ENCODE assay signal across 30 cellular contexts in the genomic region with DNA sequence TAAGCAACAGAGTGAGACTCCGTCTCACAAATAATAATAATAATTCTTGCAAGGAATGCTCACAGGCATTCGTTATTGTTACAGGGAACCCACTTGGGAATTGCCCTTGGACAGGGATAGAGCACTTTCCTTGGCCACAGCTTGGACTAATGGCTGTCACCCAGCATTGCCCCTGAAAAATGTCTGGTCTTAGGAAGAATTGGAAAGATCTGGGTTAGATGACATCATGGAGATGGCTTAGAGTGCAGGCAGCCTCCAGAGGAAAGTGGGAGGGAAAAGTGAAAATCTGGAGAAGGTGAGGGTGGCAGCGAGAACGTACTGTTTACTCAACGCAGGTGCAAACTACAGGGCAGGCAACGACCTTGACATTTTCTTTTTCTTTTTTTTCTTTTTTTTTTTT. TPM values are rescaled to one million over a fixed set of nuclear protein-coding genes. Genes with fewer than 3 reads are reported as not detected.
DNase-seq lines count a peak whose midpoint lies in the region; ATAC-seq and TF ChIP-seq lines count a peak whose summit lies in the region.
"Had no signal": no experiment of that assay in that cellular context is flagged by ENCODE, and none has a peak within 500 bp of the region (broad histone marks: within the 10 kb centered on the region; RNA-seq: fewer than 3 reads in every experiment).

No MANE protein-coding gene starts in this region.

- CTCF ChIA-PET in HEK293 (lab: Yijun Ruan, JAX) = interaction anchor here (0.6 kb wide), 1 partner anchor 21 kb away, joined by 3 read pairs; no protein-coding TSS in a partner anchor

- H3K9me3 ChIP-seq in HEK293 (ENCODE audit: control insufficient read depth, insufficient read depth, low read depth, low read length) = no peaks in the 10 kb centered on the region
- H3K9me3 ChIP-seq: Caco-2 had no signal

- DNase-seq in NCI-H146 (lab: John Stamatoyannopoulos, UW) (peak; percentile 17), NCI-H146 treated with DMSO at 0.1 percent for 48 hours (lab: John Stamatoyannopoulos, UW; ENCODE audit: unreplicated experiment) (no peak), fibroblast of the aortic adventitia (ENCODE audit: low read depth) (peak; percentile 25), nephron progenitor cell (no peak), NCI-H187 (lab: John Stamatoyannopoulos, UW) (no peak), RKO (ENCODE audit: low spot score) (no peak)
- DNase-seq: activated CD4-positive, alpha-beta T cell treated with anti-CD3 and anti-CD28 coated beads for 1 hour; activated CD8-positive, alpha-beta T cell treated with anti-CD3 and anti-CD28 coated beads, Interleukin-2, amount 10 ng/mL, durations not matched to agents 7 days and 5 days; activated naive CD4-positive, alpha-beta T cell treated with anti-CD3 and anti-CD28 coated beads, Interleukin-2, amount 10 ng/mL, durations not matched to agents 7 days and 5 days; C1 segment of cervical spinal cord; Caco-2; DMS79; effector CD8-positive, alpha-beta T cell; islet precursor cell; KBM-7; midbrain; naive thymus-derived CD4-positive, alpha-beta T cell; NCI-H1105; NCI-H2029; NCI-H226; NCI-H748 treated with DMSO at 0.1 percent for 48 hours; occipital lobe; SHP77 treated with DMSO at 0.1 percent for 48 hours; small intestine; stimulated activated naive CD8-positive, alpha-beta T cell treated with anti-CD3 and anti-CD28 coated beads, Interleukin-15, Interleukin-2, amounts not matched to agents 100 U/mL and 50 U/mL, for 24 hours had no signal

- H3K36me3 Mint-ChIP-seq in nephron progenitor cell (ENCODE audit: low read depth) = no peaks in the 10 kb centered on the region
- H3K36me3 Mint-ChIP-seq: activated naive CD4-positive, alpha-beta T cell treated with anti-CD3 and anti-CD28 coated beads, Interleukin-2, amount 10 ng/mL, durations not matched to agents 7 days and 5 days; naive thymus-derived CD4-positive, alpha-beta T cell had no signal

- H3K36me3 ChIP-seq in HEK293 (ENCODE audit: control insufficient read depth in 2 of 2, insufficient read depth in 1 of 2, low read length in 2 of 2) = no peaks in the 10 kb centered on the region

- no peaks in the 10 kb centered on the region for H3K9me3 Mint-ChIP-seq in nephron progenitor cell
- H3K9me3 Mint-ChIP-seq: activated naive CD4-positive, alpha-beta T cell treated with anti-CD3 and anti-CD28 coated beads, Interleukin-2, amount 10 ng/mL, durations not matched to agents 7 days and 5 days had no signal

- peaks cover 47% of the 10 kb centered on the region for H3K4me1 Mint-ChIP-seq in nephron progenitor cell
- H3K4me1 Mint-ChIP-seq: activated naive CD4-positive, alpha-beta T cell treated with anti-CD3 and anti-CD28 coated beads, Interleukin-2, amount 10 ng/mL, durations not matched to agents 7 days and 5 days had no signal

- TF ChIP-seq CTCF in HEK293 (tag by site-specific recombination; IDR thresholded peaks at IDR 0.05) (no peak), fibroblast of the aortic adventitia (IDR thresholded peaks at IDR 0.05; ENCODE audit: insufficient read depth, low read length) (no peak), nephron progenitor cell (IDR thresholded peaks at IDR 0.05) (no peak)

- peak overlapping the region; percentile 37 for H3K4me3 Mint-ChIP-seq in nephron progenitor cell
- H3K4me3 Mint-ChIP-seq: activated CD8-positive, alpha-beta T cell treated with anti-CD3 and anti-CD28 coated beads, Interleukin-2, amount 10 ng/mL, durations not matched to agents 7 days and 5 days; activated naive CD4-positive, alpha-beta T cell treated with anti-CD3 and anti-CD28 coated beads, Interleukin-2, amount 10 ng/mL, durations not matched to agents 7 days and 5 days; naive thymus-derived CD4-positive, alpha-beta T cell had no signal

- peaks cover 13% of the 10 kb centered on the region for H3K4me1 ChIP-seq in HEK293 (ENCODE audit: control insufficient read depth, insufficient read depth, low read length)

- no peak for ATAC-seq in HG03039 (IDR thresholded peaks at IDR 0.05; ENCODE audit: unreplicated experiment)
- ATAC-seq: activated CD8-positive, alpha-beta T cell treated with anti-CD3 and anti-CD28 coated beads, Interleukin-2, amount 10 ng/mL, durations not matched to agents 7 days and 5 days; HCT116; naive thymus-derived CD4-positive, alpha-beta T cell; stimulated activated naive CD8-positive, alpha-beta T cell treated with anti-CD3 and anti-CD28 coated beads, Interleukin-15, Interleukin-2, amounts not matched to agents 100 U/mL and 50 U/mL, for 24 hours had no signal

- H3K27ac ChIP-seq in HEK293 (ENCODE audit: extremely low read depth, low read depth, low read length) = no peak overlapping the region
- H3K27ac ChIP-seq: 22Rv1, epithelial cell of prostate had no signal

- POLR2A ChIA-PET in HEK293 (lab: Yijun Ruan, JAX) = no interaction called here

- no peak overlapping the region for H3K27ac Mint-ChIP-seq in nephron progenitor cell
- H3K27ac Mint-ChIP-seq: activated CD8-positive, alpha-beta T cell treated with anti-CD3 and anti-CD28 coated beads, Interleukin-2, amount 10 ng/mL, durations not matched to agents 7 days and 5 days; activated naive CD4-positive, alpha-beta T cell treated with anti-CD3 and anti-CD28 coated beads, Interleukin-2, amount 10 ng/mL, durations not matched to agents 7 days and 5 days had no signal

- peaks cover 14% of the 10 kb centered on the region for H3K27me3 Mint-ChIP-seq in nephron progenitor cell (ENCODE audit: low read depth, poor library complexity)

- H3K4me3 ChIP-seq in HEK293 (ENCODE audit: low read depth, low read length) (no peak overlapping the region), fibroblast of the aortic adventitia (ENCODE audit: low read depth, low read length) (no peak overlapping the region)

TF ChIP-seq in HEK293, 187 proteins besides CTCF, POLR2A, EP300 and RAD21 (continues in another document):
- TF ChIP-seq, protein P1, sequence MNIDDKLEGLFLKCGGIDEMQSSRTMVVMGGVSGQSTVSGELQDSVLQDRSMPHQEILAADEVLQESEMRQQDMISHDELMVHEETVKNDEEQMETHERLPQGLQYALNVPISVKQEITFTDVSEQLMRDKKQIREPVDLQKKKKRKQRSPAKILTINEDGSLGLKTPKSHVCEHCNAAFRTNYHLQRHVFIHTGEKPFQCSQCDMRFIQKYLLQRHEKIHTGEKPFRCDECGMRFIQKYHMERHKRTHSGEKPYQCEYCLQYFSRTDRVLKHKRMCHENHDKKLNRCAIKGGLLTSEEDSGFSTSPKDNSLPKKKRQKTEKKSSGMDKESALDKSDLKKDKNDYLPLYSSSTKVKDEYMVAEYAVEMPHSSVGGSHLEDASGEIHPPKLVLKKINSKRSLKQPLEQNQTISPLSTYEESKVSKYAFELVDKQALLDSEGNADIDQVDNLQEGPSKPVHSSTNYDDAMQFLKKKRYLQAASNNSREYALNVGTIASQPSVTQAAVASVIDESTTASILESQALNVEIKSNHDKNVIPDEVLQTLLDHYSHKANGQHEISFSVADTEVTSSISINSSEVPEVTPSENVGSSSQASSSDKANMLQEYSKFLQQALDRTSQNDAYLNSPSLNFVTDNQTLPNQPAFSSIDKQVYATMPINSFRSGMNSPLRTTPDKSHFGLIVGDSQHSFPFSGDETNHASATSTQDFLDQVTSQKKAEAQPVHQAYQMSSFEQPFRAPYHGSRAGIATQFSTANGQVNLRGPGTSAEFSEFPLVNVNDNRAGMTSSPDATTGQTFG (tag by site-specific recombination; IDR thresholded peaks at IDR 0.05; ENCODE audit: borderline replicate concordance) = no peak
- peak; percentile 43 for TF ChIP-seq ZFHX2 (tag by site-specific recombination; conservative IDR thresholded peaks at IDR 0.05)
- no peak for TF ChIP-seq ZNF239 (tag by site-specific recombination; IDR thresholded peaks at IDR 0.05)
- no peak for TF ChIP-seq ZNF777 (tag by site-specific recombination; IDR thresholded peaks at IDR 0.05; ENCODE audit: borderline replicate concordance)
- no peak for TF ChIP-seq ZBTB20 (tag by site-specific recombination; IDR thresholded peaks at IDR 0.05)
- TF ChIP-seq PRDM1 (tag by site-specific recombination; IDR thresholded peaks at IDR 0.05) = peak; percentile 94
- TF ChIP-seq, protein P2, sequence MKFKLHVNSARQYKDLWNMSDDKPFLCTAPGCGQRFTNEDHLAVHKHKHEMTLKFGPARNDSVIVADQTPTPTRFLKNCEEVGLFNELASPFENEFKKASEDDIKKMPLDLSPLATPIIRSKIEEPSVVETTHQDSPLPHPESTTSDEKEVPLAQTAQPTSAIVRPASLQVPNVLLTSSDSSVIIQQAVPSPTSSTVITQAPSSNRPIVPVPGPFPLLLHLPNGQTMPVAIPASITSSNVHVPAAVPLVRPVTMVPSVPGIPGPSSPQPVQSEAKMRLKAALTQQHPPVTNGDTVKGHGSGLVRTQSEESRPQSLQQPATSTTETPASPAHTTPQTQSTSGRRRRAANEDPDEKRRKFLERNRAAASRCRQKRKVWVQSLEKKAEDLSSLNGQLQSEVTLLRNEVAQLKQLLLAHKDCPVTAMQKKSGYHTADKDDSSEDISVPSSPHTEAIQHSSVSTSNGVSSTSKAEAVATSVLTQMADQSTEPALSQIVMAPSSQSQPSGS (tag by site-specific recombination; IDR thresholded peaks at IDR 0.05; ENCODE audit: low read depth) = peak; percentile 88
- peak; percentile 17; the same call in 1 of the 2 replicates for TF ChIP-seq EGR2 (tag by site-specific recombination; IDR thresholded peaks at IDR 0.05; ENCODE audit: low read depth)
- TF ChIP-seq ZNF426 (tag by site-specific recombination; IDR thresholded peaks at IDR 0.05) = no peak

RNA-seq across cellular contexts. Expression of a gene that starts 59.3 kb away (rescaled TPM):
- total RNA-seq in fibroblast of the aortic adventitia (ENCODE audit: low replicate concordance) = 13.2 and 29.2 TPM in 2 replicates

Comparison
In these comparisons a context has a peak if more than half of its experiments do, and no peak if none do; other contexts are left out.
1. DNase-seq: peak in NCI-H146 (single experiment) and fibroblast of the aortic adventitia (single experiment); none in NCI-H146 treated with DMSO at 0.1 percent for 48 hours (single experiment), nephron progenitor cell (single experiment), NCI-H187 (0 of 2) and RKO (single experiment).